2 cellular contexts compared by ENCODE assay signal in genomic region chr1:121517586-121518230, GRCh38.
TF ChIP-seq lines count a peak whose summit lies in the region.

No MANE protein-coding gene starts in this region.

TF ChIP-seq in GM23338, 12 proteins besides CTCF, POLR2A, EP300 and RAD21 (continued from another document):
- TF ChIP-seq, protein P1, sequence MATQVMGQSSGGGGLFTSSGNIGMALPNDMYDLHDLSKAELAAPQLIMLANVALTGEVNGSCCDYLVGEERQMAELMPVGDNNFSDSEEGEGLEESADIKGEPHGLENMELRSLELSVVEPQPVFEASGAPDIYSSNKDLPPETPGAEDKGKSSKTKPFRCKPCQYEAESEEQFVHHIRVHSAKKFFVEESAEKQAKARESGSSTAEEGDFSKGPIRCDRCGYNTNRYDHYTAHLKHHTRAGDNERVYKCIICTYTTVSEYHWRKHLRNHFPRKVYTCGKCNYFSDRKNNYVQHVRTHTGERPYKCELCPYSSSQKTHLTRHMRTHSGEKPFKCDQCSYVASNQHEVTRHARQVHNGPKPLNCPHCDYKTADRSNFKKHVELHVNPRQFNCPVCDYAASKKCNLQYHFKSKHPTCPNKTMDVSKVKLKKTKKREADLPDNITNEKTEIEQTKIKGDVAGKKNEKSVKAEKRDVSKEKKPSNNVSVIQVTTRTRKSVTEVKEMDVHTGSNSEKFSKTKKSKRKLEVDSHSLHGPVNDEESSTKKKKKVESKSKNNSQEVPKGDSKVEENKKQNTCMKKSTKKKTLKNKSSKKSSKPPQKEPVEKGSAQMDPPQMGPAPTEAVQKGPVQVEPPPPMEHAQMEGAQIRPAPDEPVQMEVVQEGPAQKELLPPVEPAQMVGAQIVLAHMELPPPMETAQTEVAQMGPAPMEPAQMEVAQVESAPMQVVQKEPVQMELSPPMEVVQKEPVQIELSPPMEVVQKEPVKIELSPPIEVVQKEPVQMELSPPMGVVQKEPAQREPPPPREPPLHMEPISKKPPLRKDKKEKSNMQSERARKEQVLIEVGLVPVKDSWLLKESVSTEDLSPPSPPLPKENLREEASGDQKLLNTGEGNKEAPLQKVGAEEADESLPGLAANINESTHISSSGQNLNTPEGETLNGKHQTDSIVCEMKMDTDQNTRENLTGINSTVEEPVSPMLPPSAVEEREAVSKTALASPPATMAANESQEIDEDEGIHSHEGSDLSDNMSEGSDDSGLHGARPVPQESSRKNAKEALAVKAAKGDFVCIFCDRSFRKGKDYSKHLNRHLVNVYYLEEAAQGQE (IDR thresholded peaks at IDR 0.05; ENCODE audit: unreplicated experiment), result no peak
- TF ChIP-seq ZNF462 (CRISPR knock-in tag; IDR thresholded peaks at IDR 0.05) (no peak), ZNF331 (CRISPR knock-in tag; IDR thresholded peaks at IDR 0.05; ENCODE audit: low read depth) (no peak), CREB1 (CRISPR knock-in tag; IDR thresholded peaks at IDR 0.05; ENCODE audit: low read depth) (no peak)

TF ChIP-seq in WTC11, 78 proteins besides CTCF, POLR2A, EP300 and RAD21 (continued from another document):
- TF ChIP-seq, protein P2, sequence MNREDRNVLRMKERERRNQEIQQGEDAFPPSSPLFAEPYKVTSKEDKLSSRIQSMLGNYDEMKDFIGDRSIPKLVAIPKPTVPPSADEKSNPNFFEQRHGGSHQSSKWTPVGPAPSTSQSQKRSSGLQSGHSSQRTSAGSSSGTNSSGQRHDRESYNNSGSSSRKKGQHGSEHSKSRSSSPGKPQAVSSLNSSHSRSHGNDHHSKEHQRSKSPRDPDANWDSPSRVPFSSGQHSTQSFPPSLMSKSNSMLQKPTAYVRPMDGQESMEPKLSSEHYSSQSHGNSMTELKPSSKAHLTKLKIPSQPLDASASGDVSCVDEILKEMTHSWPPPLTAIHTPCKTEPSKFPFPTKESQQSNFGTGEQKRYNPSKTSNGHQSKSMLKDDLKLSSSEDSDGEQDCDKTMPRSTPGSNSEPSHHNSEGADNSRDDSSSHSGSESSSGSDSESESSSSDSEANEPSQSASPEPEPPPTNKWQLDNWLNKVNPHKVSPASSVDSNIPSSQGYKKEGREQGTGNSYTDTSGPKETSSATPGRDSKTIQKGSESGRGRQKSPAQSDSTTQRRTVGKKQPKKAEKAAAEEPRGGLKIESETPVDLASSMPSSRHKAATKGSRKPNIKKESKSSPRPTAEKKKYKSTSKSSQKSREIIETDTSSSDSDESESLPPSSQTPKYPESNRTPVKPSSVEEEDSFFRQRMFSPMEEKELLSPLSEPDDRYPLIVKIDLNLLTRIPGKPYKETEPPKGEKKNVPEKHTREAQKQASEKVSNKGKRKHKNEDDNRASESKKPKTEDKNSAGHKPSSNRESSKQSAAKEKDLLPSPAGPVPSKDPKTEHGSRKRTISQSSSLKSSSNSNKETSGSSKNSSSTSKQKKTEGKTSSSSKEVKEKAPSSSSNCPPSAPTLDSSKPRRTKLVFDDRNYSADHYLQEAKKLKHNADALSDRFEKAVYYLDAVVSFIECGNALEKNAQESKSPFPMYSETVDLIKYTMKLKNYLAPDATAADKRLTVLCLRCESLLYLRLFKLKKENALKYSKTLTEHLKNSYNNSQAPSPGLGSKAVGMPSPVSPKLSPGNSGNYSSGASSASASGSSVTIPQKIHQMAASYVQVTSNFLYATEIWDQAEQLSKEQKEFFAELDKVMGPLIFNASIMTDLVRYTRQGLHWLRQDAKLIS (CRISPR knock-in tag; IDR thresholded peaks at IDR 0.05; ENCODE audit: borderline replicate concordance), result no peak
- TF ChIP-seq E2F1 (CRISPR knock-in tag; IDR thresholded peaks at IDR 0.05), result no peak
- TF ChIP-seq JAZF1 (CRISPR knock-in tag; IDR thresholded peaks at IDR 0.05), result no peak
- TF ChIP-seq ZNF121 (CRISPR knock-in tag; IDR thresholded peaks at IDR 0.05), result no peak
TF ChIP-seq in WTC11: peak in this region for 0.
